Comparison of ENCODE assay signal across 24 cellular contexts in genomic region chr11:69169479-69169878, GRCh38. TPM values are rescaled to one million over a fixed set of nuclear protein-coding genes. Genes with fewer than 3 reads are reported as not detected.
"Had no signal": no experiment of that assay in that cellular context is flagged by ENCODE, and none has a peak within 500 bp of the region (broad histone marks: within the 10 kb centered on the region; RNA-seq: fewer than 3 reads in every experiment).

No MANE protein-coding gene starts in this region.

- H3K4me3 Mint-ChIP-seq: T-cell had no signal

- H3K27ac Mint-ChIP-seq: T-cell had no signal

- H3K9ac ChIP-seq: SK-N-SH had no signal

- H3K27ac ChIP-seq: RWPE1 had no signal

- H3K4me2 ChIP-seq: SK-N-SH had no signal

- ATAC-seq: T-cell had no signal

- H3K9me3 ChIP-seq: SK-N-SH had no signal

- DNase-seq: KBM-7, MV-4-11, NCI-H1048, NCI-H1105, NCI-H1417, NCI-H1436 treated with DMSO at 0.1 percent for 48 hours, NCI-H1694, NCI-H187 treated with DMSO at 0.1 percent for 48 hours, NCI-H2081, NCI-H2107, NCI-H2227 treated with DMSO at 0.1 percent for 48 hours, NCI-H446, NCI-H510A, NCI-H524 treated with DMSO at 0.1 percent for 48 hours, NCI-H69, NCI-H774, SHP77, SK-N-SH, SW 1271, T-cell had no signal

- H3K36me3 Mint-ChIP-seq: T-cell had no signal

RNA-seq across cellular contexts. Expression of gene SMIM38, which starts 13.7 kb away (rescaled TPM):
- total RNA-seq: HT1080, LHCN-M2, MCF 10A had no signal
